Comparison of ENCODE assay signal across 8 cellular contexts in the genomic region with DNA sequence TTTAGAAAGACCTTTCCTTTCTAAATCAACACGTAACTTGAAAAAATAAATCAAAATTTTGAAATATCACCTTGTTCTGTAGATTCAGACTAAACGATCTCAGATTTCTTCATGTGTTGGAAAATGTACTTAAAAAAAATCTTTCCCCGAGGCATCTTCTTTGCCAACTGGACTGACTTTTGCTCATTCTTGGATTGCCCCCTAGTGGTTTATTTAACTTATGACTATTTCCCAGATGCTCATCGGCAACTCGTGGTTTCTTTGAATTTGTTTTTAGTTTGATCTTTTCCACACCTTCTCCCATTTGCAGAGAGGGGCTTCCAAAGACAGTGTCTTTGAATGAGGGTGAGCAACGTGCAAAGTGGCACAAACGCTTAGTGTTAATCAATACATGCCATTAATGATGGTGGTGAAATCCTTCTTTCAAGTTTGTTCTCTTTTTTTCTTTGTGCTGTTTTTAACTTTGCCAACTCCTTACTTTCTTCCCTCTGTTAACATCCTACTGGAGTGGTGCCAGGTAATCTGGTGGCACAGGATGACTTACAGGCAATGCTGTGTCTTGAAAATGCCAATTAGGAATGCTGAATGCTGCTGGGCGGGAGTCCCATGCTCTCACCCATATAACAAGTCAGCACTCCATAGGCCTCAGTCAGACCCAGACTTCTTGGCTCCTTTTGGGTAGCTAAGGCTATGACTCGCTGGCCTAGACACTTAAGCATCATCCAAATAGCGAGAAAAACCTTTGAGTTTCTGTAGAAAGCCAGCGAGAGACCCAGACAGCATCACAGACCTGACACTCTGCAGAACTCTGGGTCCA. TPM values are rescaled to one million over a fixed set of nuclear protein-coding genes. Genes with fewer than 3 reads are reported as not detected.
DNase-seq lines count a peak whose midpoint lies in the region; ATAC-seq, FAIRE-seq and TF ChIP-seq lines count a peak whose summit lies in the region.

No MANE protein-coding gene starts in this region.

- TF ChIP-seq CTCF in AG04450 (IDR thresholded peaks at IDR 0.05; ENCODE audit: low read depth, low read length) (peak; percentile 64), MM.1S (IDR thresholded peaks at IDR 0.05; ENCODE audit: low read length) (peak; percentile 68)

- no peaks in the 10 kb centered on the region for H3K36me3 ChIP-seq in MM.1S (replicated peaks; ENCODE audit: insufficient read depth, low read length)
- no peaks in the 10 kb centered on the region for H3K36me3 ChIP-seq in muscle layer of duodenum (ENCODE audit: control insufficient read depth in 1 of 2, insufficient read depth in 2 of 2, low read length in 2 of 2)

- no peak overlapping the region for H3K4me2 ChIP-seq in MM.1S (ENCODE audit: low read depth, low read length)

- no peaks in the 10 kb centered on the region for H3F3A ChIP-seq in MM.1S (ENCODE audit: insufficient read depth, low read length)

- H2AFZ ChIP-seq in MM.1S (ENCODE audit: low read length) = peak overlapping the region; percentile 28; the same call in 1 of the 2 replicates

- H3K4me3 ChIP-seq in AG04450 (ENCODE audit: low read depth, low read length) = no peak overlapping the region
- no peak overlapping the region for H3K4me3 ChIP-seq in MM.1S (ENCODE audit: low read length)
- no peak overlapping the region for H3K4me3 ChIP-seq in muscle layer of duodenum (ENCODE audit: low read depth in 1 of 2, low read length in 2 of 2)

- DNase-seq in AG04450 (ENCODE audit: low read depth, low spot score) (peak; percentile 57), MM.1S (peak; percentile 66), RCC 7860 (ENCODE audit: low spot score) (peak; percentile 61), HK-2 (ENCODE audit: unreplicated experiment) (no peak)

- H3K9ac ChIP-seq in MM.1S (ENCODE audit: low read length) = no peak overlapping the region

- no peaks in the 10 kb centered on the region for H3K9me3 ChIP-seq in AG04450 (ENCODE audit: control insufficient read depth, insufficient read depth, low read length)
- no peaks in the 10 kb centered on the region for H3K9me3 ChIP-seq in MM.1S (replicated peaks; ENCODE audit: insufficient read depth, low read length)
- no peaks in the 10 kb centered on the region for H3K9me3 ChIP-seq in muscle layer of duodenum (ENCODE audit: control insufficient read depth in 1 of 2, low read length in 2 of 2)

- H3K27me3 ChIP-seq in AG04450 (ENCODE audit: control insufficient read depth, insufficient read depth, low read length) (no peaks in the 10 kb centered on the region), MM.1S (replicated peaks; ENCODE audit: insufficient read depth, low read length) (no peaks in the 10 kb centered on the region), muscle layer of duodenum (ENCODE audit: low read depth, low read length) (no peaks in the 10 kb centered on the region)

- POLR2A ChIA-PET in AG04450 (lab: Yijun Ruan, JAX) = no interaction called here

- no peaks in the 10 kb centered on the region for H3K79me2 ChIP-seq in MM.1S (ENCODE audit: low read length)

- no peak overlapping the region for H3K27ac ChIP-seq in AG04450 (ENCODE audit: low read depth, low read length)
- no peak overlapping the region for H3K27ac ChIP-seq in MM.1S (ENCODE audit: low read length)
- H3K27ac ChIP-seq in muscle layer of duodenum (ENCODE audit: low read length) = peak overlapping the region; percentile 16

- no peaks in the 10 kb centered on the region for H3K4me1 ChIP-seq in MM.1S (ENCODE audit: low read length)
- peaks cover 21 to 26% of the 10 kb centered on the region in 2 donors for H3K4me1 ChIP-seq in muscle layer of duodenum (ENCODE audit: control insufficient read depth in 1 of 2, insufficient read depth in 2 of 2, low read length in 2 of 2)

- no peaks in the 10 kb centered on the region for H4K20me1 ChIP-seq in MM.1S (ENCODE audit: insufficient read depth, low read length)

- FAIRE-seq in RCC 7860 (lab: Jason Lieb, UNC) (peak; percentile 76), endometrium (lab: Jason Lieb, UNC) (peak; percentile 92)

- H3K9me2 ChIP-seq in MM.1S (replicated peaks; ENCODE audit: insufficient read depth, low read length) = no peaks in the 10 kb centered on the region

- ATAC-seq in GM18511 (IDR thresholded peaks at IDR 0.05; ENCODE audit: unreplicated experiment) = peak; percentile 68
- ATAC-seq in GM21515 (IDR thresholded peaks at IDR 0.05; ENCODE audit: unreplicated experiment) = no peak

- CTCF ChIA-PET in AG04450 (lab: Charles Lee) = interaction anchor here (0.6 to 5.9 kb wide), 4 partner anchors 211 to 458 kb away, joined by 3 to 47 read pairs (median 9); no protein-coding TSS in a partner anchor

RNA-seq across cellular contexts. Expression of a gene that starts 18.3 kb away (rescaled TPM):
- 50.3 and 58.0 TPM in 2 replicates for polyA plus RNA-seq in AG04450 (2011; rRNA removed)
- 68.5 and 75.3 TPM in 2 replicates for polyA minus RNA-seq in AG04450 (2011; rRNA and poly(A)+ RNA removed)
